In the genomic region with DNA sequence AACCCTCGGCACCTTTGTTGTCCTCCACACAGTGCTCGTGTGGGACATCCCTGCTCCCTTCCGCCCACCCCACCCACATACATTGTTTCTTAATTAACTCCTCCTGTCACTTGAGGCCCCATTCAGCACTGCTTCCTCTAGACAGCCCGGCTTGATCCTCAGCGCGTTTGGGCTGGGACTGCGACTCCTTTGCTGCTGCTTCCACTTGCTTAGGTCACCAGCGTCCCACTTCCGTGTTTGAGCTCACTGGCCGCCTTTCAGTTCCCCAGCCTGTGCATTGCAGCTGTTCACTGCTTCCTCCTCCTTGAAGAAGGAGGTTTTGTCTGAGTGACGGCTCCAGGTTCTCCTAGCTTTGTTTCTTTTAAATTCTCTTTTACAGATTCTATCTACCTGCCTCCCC, we compare ENCODE assay signal across 7 cellular contexts. TPM values are rescaled to one million over a fixed set of nuclear protein-coding genes. Genes with fewer than 3 reads are reported as not detected.
DNase-seq lines count a peak whose midpoint lies in the region; ATAC-seq and TF ChIP-seq lines count a peak whose summit lies in the region.

No MANE protein-coding gene starts in this region.

- no peaks in the 10 kb centered on the region for H3K9me3 ChIP-seq in upper lobe of left lung

- peaks cover 72 to 94% (median 76%) of the 10 kb centered on the region in 4 donors for H3K4me1 ChIP-seq in upper lobe of left lung

- peak overlapping the region; percentile 38 for H3K4me3 Mint-ChIP-seq in activated CD8-positive, alpha-beta T cell treated with anti-CD3 and anti-CD28 coated beads for 36 hours

- peak overlapping the region; percentile 79 for H3K27ac Mint-ChIP-seq in activated CD8-positive, alpha-beta T cell treated with anti-CD3 and anti-CD28 coated beads for 36 hours

- no peak for TF ChIP-seq POLR2A in erythroblast (IDR thresholded peaks at IDR 0.05; ENCODE audit: low read length)
- TF ChIP-seq POLR2A in upper lobe of left lung (IDR thresholded peaks at IDR 0.05): no peak

- H3K4me1 Mint-ChIP-seq in activated CD8-positive, alpha-beta T cell treated with anti-CD3 and anti-CD28 coated beads for 36 hours (ENCODE audit: low read depth): peaks cover 84% of the 10 kb centered on the region

- CTCF ChIA-PET in activated CD8-positive, alpha-beta T cell treated with anti-CD3 and anti-CD28 coated beads for 36 hours (lab: Charles Lee): interaction anchor here (0.9 to 1.5 kb wide), 10 partner anchors 9 to 265 kb away, joined by 3 to 9 read pairs (median 3); a partner anchor contains a TSS

- DNase-seq in activated CD8-positive, alpha-beta T cell treated with anti-CD3 and anti-CD28 coated beads for 36 hours: peak; percentile 81
- DNase-seq in erythroblast (lab: John Stamatoyannopoulos, UW) (peak; percentile 38 to 40), pons (ENCODE audit: low spot score) (peak; percentile 80), upper lobe of left lung (peak in 1 of 2 donors; percentile 94), NCI-H1436 treated with DMSO at 0.1 percent for 48 hours (lab: John Stamatoyannopoulos, UW) (no peak)

- 11 to 34% methylated on average over 11 of the region's 11 CpGs for WGBS in upper lobe of left lung, 2 donors

- POLR2A ChIA-PET in activated CD8-positive, alpha-beta T cell treated with anti-CD3 and anti-CD28 coated beads for 36 hours (lab: Charles Lee): interaction anchor here (0.6 to 6.1 kb wide), 7 partner anchors 8 to 58 kb away, joined by 3 to 53 read pairs (median 3); a partner anchor contains a TSS

- H3K9me3 Mint-ChIP-seq in activated CD8-positive, alpha-beta T cell treated with anti-CD3 and anti-CD28 coated beads for 36 hours: no peaks in the 10 kb centered on the region

- H3K27me3 ChIP-seq in upper lobe of left lung: no peaks in the 10 kb centered on the region

- no peaks in the 10 kb centered on the region for H3K27me3 Mint-ChIP-seq in activated CD8-positive, alpha-beta T cell treated with anti-CD3 and anti-CD28 coated beads for 36 hours

- intact Hi-C loops in activated CD8-positive, alpha-beta T cell treated with anti-CD3 and anti-CD28 coated beads for 36 hours (cut with micrococcal nuclease): no loop called here

- no peak for TF ChIP-seq EP300 in upper lobe of left lung (IDR thresholded peaks at IDR 0.05)

- ATAC-seq in GM19455 (IDR thresholded peaks at IDR 0.05; ENCODE audit: unreplicated experiment) (peak; percentile 62), HG03558 (IDR thresholded peaks at IDR 0.05; ENCODE audit: extremely low read depth, unreplicated experiment) (peak; percentile 36), upper lobe of left lung (ENCODE audit: low FRiP score in 2 of 2) (peak; percentile 88 to 94)
- ATAC-seq in activated CD8-positive, alpha-beta T cell treated with anti-CD3 and anti-CD28 coated beads for 36 hours: peak; percentile 87

- H3K36me3 Mint-ChIP-seq in activated CD8-positive, alpha-beta T cell treated with anti-CD3 and anti-CD28 coated beads for 36 hours (ENCODE audit: low read depth): peaks cover 30% of the 10 kb centered on the region

- no peak for TF ChIP-seq CTCF in activated CD8-positive, alpha-beta T cell treated with anti-CD3 and anti-CD28 coated beads for 36 hours (IDR thresholded peaks at IDR 0.05)
- TF ChIP-seq CTCF in upper lobe of left lung (IDR thresholded peaks at IDR 0.05): no peak

- H3K27ac ChIP-seq in upper lobe of left lung: peak overlapping the region; percentile 38 to 79 (median 68)

- peaks cover 0 to 6% (median 0%) of the 10 kb centered on the region in 4 donors for H3K36me3 ChIP-seq in upper lobe of left lung

- peak overlapping the region in 2 of 4 donors; percentile 12 to 16 for H3K4me3 ChIP-seq in upper lobe of left lung

RNA-seq across cellular contexts. Expression of a gene that starts 16.1 kb away (rescaled TPM):
- total RNA-seq in activated CD8-positive, alpha-beta T cell treated with anti-CD3 and anti-CD28 coated beads for 36 hours: 10 to 100 TPM; 94.6 to 96.2 TPM
- 10 to 100 TPM; 28.0 to 48.5 (median 43.3) TPM for total RNA-seq in upper lobe of left lung

RNA-seq across cellular contexts. Expression of a gene that starts 51.5 kb away (rescaled TPM):
- total RNA-seq in activated CD8-positive, alpha-beta T cell treated with anti-CD3 and anti-CD28 coated beads for 36 hours: 10 to 100 TPM; 22.4 to 22.9 TPM
- 10 to 100 TPM; 23.7 to 87.0 (median 27.1) TPM for total RNA-seq in upper lobe of left lung

Comparison
In these comparisons a context has a peak if more than half of its experiments do, and no peak if none do; other contexts are left out.
1. ATAC-seq: peak in every context shown above with its lines; median percentile 91 in upper lobe of left lung; 87 in activated CD8-positive, alpha-beta T cell treated with anti-CD3 and anti-CD28 coated beads for 36 hours; 62 in GM19455; 36 in HG03558.